ENCODE assay signal across 12 cellular contexts in the genomic region with DNA sequence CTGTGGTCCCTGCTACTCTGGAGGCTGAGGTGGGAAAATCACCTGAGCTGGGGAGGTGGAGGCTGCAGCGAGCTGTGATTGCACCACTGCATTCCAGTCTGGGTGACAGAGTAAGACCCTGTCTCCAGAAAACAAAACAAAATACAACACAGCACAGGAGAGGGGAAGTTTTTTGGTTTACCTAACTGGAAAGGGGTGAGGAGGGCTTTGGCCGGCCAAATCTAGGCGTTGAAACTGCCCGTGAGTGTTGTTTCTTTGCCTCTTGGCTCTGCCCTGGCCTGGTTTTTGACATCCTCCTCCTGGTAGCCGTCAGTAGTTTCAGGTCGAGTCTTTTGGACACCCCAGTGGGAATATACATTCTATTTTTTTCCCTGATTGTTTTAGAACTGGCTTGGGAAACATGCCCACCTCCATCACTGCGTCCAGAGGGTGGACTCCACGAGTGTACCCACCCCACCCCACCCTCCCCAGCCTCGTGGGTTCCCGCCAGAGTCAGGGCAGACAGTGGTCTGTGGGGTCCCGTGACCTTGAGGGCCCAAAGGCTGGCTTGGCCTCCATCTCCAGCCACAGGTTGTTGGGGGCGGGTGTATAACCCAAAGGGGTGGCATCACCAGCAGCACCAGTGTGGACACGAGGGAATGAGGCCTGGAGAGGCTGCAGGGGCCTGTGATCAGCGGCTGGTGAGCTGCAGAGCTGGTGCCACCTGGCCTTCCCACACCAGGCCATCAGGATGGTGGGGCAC.
"Had no signal": no experiment of that assay in that cellular context is flagged by ENCODE, and none has a peak within 500 bp of the region (broad histone marks: within the 10 kb centered on the region; RNA-seq: fewer than 3 reads in every experiment).

No MANE protein-coding gene starts in this region.

- DNase-seq: activated CD4-positive, alpha-beta T cell treated with anti-CD3 and anti-CD28 coated beads, Interleukin-2, amount 10 ng/mL, durations not matched to agents 24 days and 14 days; activated CD8-positive, alpha-beta T cell treated with anti-CD3 and anti-CD28 coated beads, Interleukin-2, amount 10 ng/mL, durations not matched to agents 7 days and 5 days; activated naive CD4-positive, alpha-beta T cell treated with Interleukin-2 at 50 U/mL for 16 hours; hippocampal formation; stimulated activated naive CD8-positive, alpha-beta T cell treated with anti-CD3 and anti-CD28 coated beads, Interleukin-15, amount 100 ng/mL, for 72 hours; T-helper 2 cell had no signal

- H3K4me1 ChIP-seq: right atrium auricular region, SJSA1 had no signal

- H3K36me3 Mint-ChIP-seq: mesothelial cell of epicardium, WTC11 had no signal

- H3K27ac ChIP-seq: right atrium auricular region, SJSA1, thoracic aorta had no signal

- H3K4me3 ChIP-seq: right atrium auricular region, SJSA1, smooth muscle cell, thoracic aorta had no signal

- H3K4me1 Mint-ChIP-seq: activated CD4-positive, alpha-beta T cell treated with anti-CD3 and anti-CD28 coated beads, Interleukin-2, amount 10 ng/mL, durations not matched to agents 24 days and 14 days; stimulated activated naive CD8-positive, alpha-beta T cell treated with anti-CD3 and anti-CD28 coated beads, Interleukin-15, amount 100 ng/mL, for 72 hours had no signal

- H3K9me3 ChIP-seq: right atrium auricular region, SJSA1, thoracic aorta had no signal

- H3K9me3 Mint-ChIP-seq: activated CD4-positive, alpha-beta T cell treated with anti-CD3 and anti-CD28 coated beads, Interleukin-2, amount 10 ng/mL, durations not matched to agents 24 days and 14 days; mesothelial cell of epicardium; stimulated activated naive CD8-positive, alpha-beta T cell treated with anti-CD3 and anti-CD28 coated beads, Interleukin-15, amount 100 ng/mL, for 72 hours; WTC11 had no signal

- ATAC-seq: activated CD8-positive, alpha-beta T cell treated with anti-CD3 and anti-CD28 coated beads, Interleukin-2, amount 10 ng/mL, durations not matched to agents 7 days and 5 days; stimulated activated naive CD8-positive, alpha-beta T cell treated with anti-CD3 and anti-CD28 coated beads, Interleukin-15, amount 100 ng/mL, for 72 hours; WTC11 had no signal

- H3K27me3 ChIP-seq: right atrium auricular region, SJSA1 had no signal

- H3K4me2 ChIP-seq: smooth muscle cell had no signal

- H3K36me3 ChIP-seq: right atrium auricular region, SJSA1, thoracic aorta had no signal

- H3K4me3 Mint-ChIP-seq: activated CD4-positive, alpha-beta T cell treated with anti-CD3 and anti-CD28 coated beads, Interleukin-2, amount 10 ng/mL, durations not matched to agents 24 days and 14 days; activated CD8-positive, alpha-beta T cell treated with anti-CD3 and anti-CD28 coated beads, Interleukin-2, amount 10 ng/mL, durations not matched to agents 7 days and 5 days; mesothelial cell of epicardium; stimulated activated naive CD8-positive, alpha-beta T cell treated with anti-CD3 and anti-CD28 coated beads, Interleukin-15, amount 100 ng/mL, for 72 hours; WTC11 had no signal

- H3K27me3 Mint-ChIP-seq: activated CD4-positive, alpha-beta T cell treated with anti-CD3 and anti-CD28 coated beads, Interleukin-2, amount 10 ng/mL, durations not matched to agents 24 days and 14 days; stimulated activated naive CD8-positive, alpha-beta T cell treated with anti-CD3 and anti-CD28 coated beads, Interleukin-15, amount 100 ng/mL, for 72 hours had no signal

- H3K27ac Mint-ChIP-seq: activated CD4-positive, alpha-beta T cell treated with anti-CD3 and anti-CD28 coated beads, Interleukin-2, amount 10 ng/mL, durations not matched to agents 24 days and 14 days; activated CD8-positive, alpha-beta T cell treated with anti-CD3 and anti-CD28 coated beads, Interleukin-2, amount 10 ng/mL, durations not matched to agents 7 days and 5 days; mesothelial cell of epicardium; WTC11 had no signal
